19 cellular contexts compared by ENCODE assay signal in genomic region chr9:4045556-4045955, GRCh38.
"Had no signal": no experiment of that assay in that cellular context is flagged by ENCODE, and none has a peak within 500 bp of the region (broad histone marks: within the 10 kb centered on the region; RNA-seq: fewer than 3 reads in every experiment).

No MANE protein-coding gene starts in this region.

- H3K9me3 ChIP-seq: esophagus muscularis mucosa, gastrocnemius medialis, heart right ventricle, left lung, lower lobe of right lung, mucosa of descending colon had no signal

- H3K4me1 ChIP-seq: esophagus muscularis mucosa, gastrocnemius medialis, heart right ventricle, left lung, lower lobe of right lung had no signal

- DNase-seq: dermis blood vessel endothelial cell; dorsolateral prefrontal cortex; effector CD4-positive, alpha-beta T cell; effector memory CD4-positive, alpha-beta T cell; foreskin fibroblast; foreskin melanocyte; gastrocnemius medialis; glutamatergic neuron; head of caudate nucleus; heart right ventricle; hippocampal formation; left cardiac atrium; left lung; lower lobe of right lung; mesenchymal stem cell; mucosa of descending colon; naive B cell had no signal

- ATAC-seq: gastrocnemius medialis, left cardiac atrium, left lung, lower lobe of right lung, mucosa of descending colon had no signal

- H3K4me3 ChIP-seq: coronary artery, dorsolateral prefrontal cortex, esophagus muscularis mucosa, gastrocnemius medialis, heart right ventricle, left lung, lower lobe of right lung, mucosa of descending colon had no signal

- H3K27me3 ChIP-seq: dorsolateral prefrontal cortex, esophagus muscularis mucosa, gastrocnemius medialis, heart right ventricle, left lung had no signal

- H3K27ac ChIP-seq: coronary artery, dorsolateral prefrontal cortex, esophagus muscularis mucosa, gastrocnemius medialis, heart right ventricle, left lung, lower lobe of right lung had no signal

- H3K36me3 ChIP-seq: esophagus muscularis mucosa, gastrocnemius medialis, heart right ventricle, left lung, lower lobe of right lung had no signal
